9 cellular contexts compared by ENCODE assay signal in the genomic region with DNA sequence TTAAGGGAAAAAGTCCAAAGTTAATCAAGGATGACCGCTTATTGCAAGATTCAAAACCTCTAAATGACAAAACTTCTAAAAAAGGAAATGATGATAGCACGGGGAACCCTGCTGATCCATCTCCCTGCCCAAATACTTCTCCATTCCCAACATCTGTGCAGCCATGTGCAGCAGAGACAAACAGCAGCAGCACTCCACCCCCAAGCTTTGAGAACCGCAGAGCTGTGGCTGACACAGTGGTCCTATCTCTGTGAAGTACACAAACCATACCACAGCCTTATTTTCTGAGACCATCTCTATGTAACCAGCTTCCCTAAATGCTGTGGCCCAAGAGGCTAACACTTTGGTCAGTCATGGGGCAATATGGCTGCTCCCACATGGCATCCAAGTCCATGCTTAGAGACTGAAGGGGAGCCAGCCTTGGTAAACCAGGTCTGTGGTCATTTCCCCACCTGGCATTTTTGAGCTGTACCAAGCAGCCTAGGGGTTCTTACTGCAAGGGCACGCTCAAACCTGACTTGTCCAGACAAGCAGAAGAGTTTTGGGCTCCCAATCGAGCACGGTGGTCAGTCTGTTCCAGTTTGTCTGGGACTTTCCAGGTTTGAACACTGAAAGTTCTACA. TPM values are rescaled to one million over a fixed set of nuclear protein-coding genes. Genes with fewer than 3 reads are reported as not detected.
DNase-seq lines count a peak whose midpoint lies in the region; ATAC-seq, FAIRE-seq and TF ChIP-seq lines count a peak whose summit lies in the region.
"Had no signal": no experiment of that assay in that cellular context is flagged by ENCODE, and none has a peak within 500 bp of the region (broad histone marks: within the 10 kb centered on the region; RNA-seq: fewer than 3 reads in every experiment).

No MANE protein-coding gene starts in this region.

- no TSS peak for BruUV-seq in HCT116 (replicated peaks; lab: Mats Ljungman, UMichigan)

- H3K4me1 ChIP-seq in HCT116 (ENCODE audit: control insufficient read depth in 1 of 2, insufficient read depth in 2 of 2, low read length in 2 of 2) (peaks cover 0 to 12% of the 10 kb centered on the region in 2 experiments; a peak in 1 of 4 replicates), OCI-LY1 (ENCODE audit: insufficient read depth, low read length, severe bottlenecking) (peaks cover 41% of the 10 kb centered on the region), osteoblast (ENCODE audit: insufficient read depth, low read length) (peaks cover 7% of the 10 kb centered on the region)

- intact Hi-C loops in HCT116 (cut with micrococcal nuclease) = no loop called here

- H2AFZ ChIP-seq in HCT116 (ENCODE audit: low read depth, low read length, poor library complexity, severe bottlenecking) (no peak overlapping the region), OCI-LY1 (ENCODE audit: low read length) (no peak overlapping the region), osteoblast (ENCODE audit: low read length) (no peak overlapping the region)

- ATAC-seq in HCT116 = peak; percentile 32; the same call in 1 of the 2 replicates

- H3K79me2 ChIP-seq in HCT116 (ENCODE audit: insufficient read depth, low read length) (no peaks in the 10 kb centered on the region), OCI-LY1 (ENCODE audit: insufficient read depth, low read length) (no peaks in the 10 kb centered on the region), osteoblast (ENCODE audit: insufficient read depth, low read length) (no peaks in the 10 kb centered on the region)

- no peak for TF ChIP-seq RAD21 in HCT116 (IDR thresholded peaks at IDR 0.05; ENCODE audit: low read depth)

- H3K9ac ChIP-seq in HCT116 (ENCODE audit: low read length) = no peak overlapping the region
- no peak overlapping the region for H3K9ac ChIP-seq in OCI-LY1 (ENCODE audit: low read length)

- RAD21 ChIA-PET in HCT116 (lab: Charles Lee; ENCODE audit: low non-redundant PET in 1 of 2, low total read pairs in 2 of 2, uncharacterized antibody in 2 of 2, unreplicated experiment in 2 of 2) = no interaction called here

- FAIRE-seq in GM18507 (lab: Jason Lieb, UNC) = peak; percentile 80

- CTCF ChIA-PET in HCT116 (lab: Charles Lee) = interaction anchor here (1.7 kb wide), 1 partner anchor 117 kb away, joined by 8 read pairs; no protein-coding TSS in a partner anchor

- H3F3A ChIP-seq in OCI-LY1 (ENCODE audit: insufficient read depth, low read length) = no peaks in the 10 kb centered on the region

- H3K9me2 ChIP-seq in HCT116 (ENCODE audit: insufficient read depth) (no peaks in the 10 kb centered on the region), OCI-LY1 (ENCODE audit: low read depth, low read length) (no peaks in the 10 kb centered on the region)

- H3K27me3 ChIP-seq in HCT116 (ENCODE audit: insufficient read depth, low read length) (no peaks in the 10 kb centered on the region), OCI-LY1 (ENCODE audit: insufficient read depth, low read length) (no peaks in the 10 kb centered on the region), osteoblast (ENCODE audit: insufficient read depth, low read length) (no peaks in the 10 kb centered on the region)
- H3K27me3 ChIP-seq: vagina had no signal

- TF ChIP-seq POLR2A in HCT116 (IDR thresholded peaks at IDR 0.05; ENCODE audit: borderline replicate concordance, extremely low read depth, insufficient read depth, insufficient read length) = no peak

- H4K20me1 ChIP-seq in HCT116 (ENCODE audit: insufficient read depth) (no peaks in the 10 kb centered on the region), OCI-LY1 (ENCODE audit: insufficient read depth, low read length) (no peaks in the 10 kb centered on the region), osteoblast (ENCODE audit: insufficient read depth, low read length) (no peaks in the 10 kb centered on the region)

- TF ChIP-seq CTCF in HCT116 (IDR thresholded peaks at IDR 0.05 in 2 of 3, conservative IDR thresholded peaks at IDR 0.05 in 1 of 3; ENCODE audit: borderline replicate concordance in 1 of 3, insufficient read depth in 1 of 3, low read depth in 2 of 3, low read length in 2 of 3) = no peak
- TF ChIP-seq CTCF in OCI-LY1 (IDR thresholded peaks at IDR 0.05; ENCODE audit: low read length) = no peak
- no peak for TF ChIP-seq CTCF in osteoblast (IDR thresholded peaks at IDR 0.05; ENCODE audit: extremely low read depth, low read depth, low read length)

- H3K4me2 ChIP-seq in HCT116 (ENCODE audit: low read length) = no peak overlapping the region
- no peak overlapping the region for H3K4me2 ChIP-seq in OCI-LY1 (ENCODE audit: low read length)
- H3K4me2 ChIP-seq in osteoblast (ENCODE audit: insufficient read depth, low read length) = no peak overlapping the region

- H3K4me3 ChIP-seq in HCT116 (replicated peaks in 1 of 2; ENCODE audit: low read depth in 1 of 2, low read length in 2 of 2) = no peak overlapping the region
- no peak overlapping the region for H3K4me3 ChIP-seq in OCI-LY1 (ENCODE audit: low read depth, low read length, poor library complexity, severe bottlenecking)
- no peak overlapping the region for H3K4me3 ChIP-seq in osteoblast (ENCODE audit: insufficient read depth, low read length)
- H3K4me3 ChIP-seq: vagina had no signal

- H3K27ac ChIP-seq in HCT116 (ENCODE audit: low read depth, low read length) (no peak overlapping the region), OCI-LY1 (ENCODE audit: low read depth, low read length, poor library complexity, severe bottlenecking) (peak overlapping the region; percentile 50), osteoblast (ENCODE audit: low read depth, low read length) (no peak overlapping the region)
- H3K27ac ChIP-seq: vagina had no signal

- DNase-seq in GM18507 (ENCODE audit: extremely low spot score, insufficient read length, low read depth) = no peak
- DNase-seq in HCT116 (ENCODE audit: low read depth, low spot score) = no peak
- DNase-seq in medulla oblongata (ENCODE audit: extremely low spot score) = peak; percentile 10
- DNase-seq in DMS153 (lab: John Stamatoyannopoulos, UW) = no peak
- DNase-seq in HuH-7 (ENCODE audit: low spot score) = no peak
- DNase-seq in osteoblast (ENCODE audit: insufficient read length, low spot score, missing footprints) = no peak
- DNase-seq in activated CD4-positive, alpha-beta T cell treated with anti-CD3 and anti-CD28 coated beads, Interleukin-2, amount 50 U/mL, for 48 hours = no peak

- H3K36me3 ChIP-seq in HCT116 (ENCODE audit: control insufficient read depth in 1 of 2, insufficient read depth in 2 of 2, low read length in 2 of 2) (no peaks in the 10 kb centered on the region), OCI-LY1 (ENCODE audit: insufficient read depth, low read length) (no peaks in the 10 kb centered on the region), osteoblast (ENCODE audit: insufficient read depth, low read length) (no peaks in the 10 kb centered on the region)
- H3K36me3 ChIP-seq: vagina had no signal

- POLR2A ChIA-PET in HCT116 (lab: Charles Lee) = interaction anchor here (0.9 kb wide), 1 partner anchor 34 kb away, joined by 3 read pairs; no protein-coding TSS in a partner anchor

- H3K9me3 ChIP-seq in HCT116 (ENCODE audit: control insufficient read depth in 1 of 2, insufficient read depth in 1 of 2, low read depth in 1 of 2, low read length in 2 of 2) = no peaks in the 10 kb centered on the region
- no peaks in the 10 kb centered on the region for H3K9me3 ChIP-seq in OCI-LY1 (ENCODE audit: low read length)
- H3K9me3 ChIP-seq in osteoblast (ENCODE audit: low read depth, low read length) = no peaks in the 10 kb centered on the region
- H3K9me3 ChIP-seq: vagina had no signal

TF ChIP-seq in HCT116, 20 proteins besides CTCF, POLR2A, EP300 and RAD21 (continues in another document):
- TF ChIP-seq CEBPB (IDR thresholded peaks at IDR 0.05; ENCODE audit: low read depth) = no peak
- no peak for TF ChIP-seq REST (IDR thresholded peaks at IDR 0.05; ENCODE audit: low read depth)
- no peak for TF ChIP-seq SIN3A (IDR thresholded peaks at IDR 0.05; ENCODE audit: low read depth)
- TF ChIP-seq FOSL1 (IDR thresholded peaks at IDR 0.05; ENCODE audit: low read depth) = no peak
- TF ChIP-seq EZH2phosphoT487 (IDR thresholded peaks at IDR 0.05; ENCODE audit: borderline replicate concordance) = no peak
- no peak for TF ChIP-seq TCF7L2 (IDR thresholded peaks at IDR 0.05; ENCODE audit: borderline replicate concordance, extremely low read depth, insufficient read depth, insufficient read length)
- no peak for TF ChIP-seq YY1 (IDR thresholded peaks at IDR 0.05; ENCODE audit: extremely low read depth, insufficient replicate concordance, low read depth, low read length)
- TF ChIP-seq ZFX (IDR thresholded peaks at IDR 0.05) = no peak

RNA-seq across cellular contexts. Expression of gene NFE2L2, which starts 17.0 kb away (rescaled TPM):
- total RNA-seq in HCT116 (2021; ENCODE audit: unreplicated experiment) (106 TPM), osteoblast (84.3 and 91.9 TPM in 2 replicates)
- 66.5 and 78.3 TPM in 2 replicates for polyA plus RNA-seq in HCT116 (2012)
